Comparison of ENCODE assay signal across 8 cellular contexts in genomic region chrX:47658301-47658683, GRCh38. TPM values are rescaled to one million over a fixed set of nuclear protein-coding genes. Genes with fewer than 3 reads are reported as not detected.
A peak's percentile ranks its signal among the peaks of the same experiment; 100 is the strongest.
DNase-seq lines count a peak whose midpoint lies in the region; ATAC-seq, FAIRE-seq and TF ChIP-seq lines count a peak whose summit lies in the region.

No MANE protein-coding gene starts in this region.

- H4K91ac ChIP-seq in H9 (ENCODE audit: insufficient read length, low read depth, low read length) = no peak overlapping the region

- H3K4me1 Mint-ChIP-seq in H9 (peaks cover 0 to 3% of the 10 kb centered on the region in 2 experiments; a peak in 1 of 4 replicates), activated B cell treated with CpG ODN at 0.5 μM for 24 hours (peaks cover 18% of the 10 kb centered on the region), glutamatergic neuron (ENCODE audit: low read depth, unreplicated experiment) (no peaks in the 10 kb centered on the region)

- no CpG with 5 or more reads among the region's 13 CpGs for WGBS in H9 (ENCODE audit: extremely low coverage, insufficient read length, low lambda C conversion rate)

- no peak overlapping the region for H2BK120ac ChIP-seq in H9 (ENCODE audit: low read depth, low read length, poor library complexity, severe bottlenecking)

- TF ChIP-seq CTCF in H9 (conservative IDR thresholded peaks at IDR 0.05) (no peak), activated B cell treated with CpG ODN at 0.5 μM for 24 hours (IDR thresholded peaks at IDR 0.05) (no peak), glutamatergic neuron (IDR thresholded peaks at IDR 0.05; ENCODE audit: partially characterized antibody, unreplicated experiment) (no peak)

- H2BK15ac ChIP-seq in H9 (ENCODE audit: low read depth, low read length) = no peak overlapping the region

- H2AFZ ChIP-seq in H9 (ENCODE audit: low read length) = no peak overlapping the region

- H3K4me3 ChIP-seq in skeletal muscle tissue (ENCODE audit: low read length in 3 of 3) = peak overlapping the region; percentile 88 to 91 (median 89)

- H2BK12ac ChIP-seq in H9 (ENCODE audit: insufficient read length, low read depth, low read length) = no peak overlapping the region

- H3K23ac ChIP-seq in H9 (ENCODE audit: insufficient read length, low read depth, low read length) = no peak overlapping the region

- H3T11ph ChIP-seq in H9 (ENCODE audit: low read length) = no peak overlapping the region

- H3K9ac ChIP-seq in H9 (ENCODE audit: extremely low read depth, insufficient read length, low read length) = peak overlapping the region; percentile 78
- H3K9ac ChIP-seq in skeletal muscle tissue (ENCODE audit: low read depth in 1 of 3, low read length in 3 of 3) = peak overlapping the region; percentile 88 to 92 (median 90)

- no peaks in the 10 kb centered on the region for H3K79me2 ChIP-seq in H9 (ENCODE audit: insufficient read depth, low read length)

- no peak overlapping the region for H3K56ac ChIP-seq in H9 (ENCODE audit: insufficient read length, low read depth, low read length)

- no peak for DNase-seq in H9
- no peak for DNase-seq in activated B cell treated with CpG ODN at 0.5 μM for 24 hours
- DNase-seq in glutamatergic neuron = no peak
- DNase-seq in HTR-8/SVneo (ENCODE audit: insufficient read length, low spot score) = no peak
- DNase-seq in hippocampal formation (lab: John Stamatoyannopoulos, UW) = no peak

- H3K4me2 ChIP-seq in H9 (ENCODE audit: insufficient read depth, insufficient read length, low read length) = peak overlapping the region; percentile 46

- H3K4me1 ChIP-seq in H9 (ENCODE audit: insufficient read depth, low read length) (no peaks in the 10 kb centered on the region), skeletal muscle tissue (ENCODE audit: control insufficient read depth in 3 of 3, insufficient read depth in 3 of 3, low read length in 3 of 3) (peaks cover 0 to 5% (median 0%) of the 10 kb centered on the region in 3 donors)

- no peak overlapping the region for H2AK5ac ChIP-seq in H9 (ENCODE audit: insufficient read length, low read length)

- H3K27me3 ChIP-seq in H9 (ENCODE audit: insufficient read depth, low read length) (no peaks in the 10 kb centered on the region), skeletal muscle tissue (ENCODE audit: control insufficient read depth in 3 of 3, insufficient read depth in 3 of 3, low read length in 3 of 3) (no peaks in the 10 kb centered on the region)

- no peak overlapping the region for H3K14ac ChIP-seq in H9 (ENCODE audit: insufficient read depth, low read length)

- no peak overlapping the region for H3K4ac ChIP-seq in H9 (ENCODE audit: low read depth, low read length)

- no peak overlapping the region for H2BK5ac ChIP-seq in H9 (ENCODE audit: insufficient read length, low read length)

- H3K36me3 Mint-ChIP-seq in H9 (ENCODE audit: insufficient read depth in 1 of 3, low read depth in 3 of 3) (peaks cover 17 to 39% (median 33%) of the 10 kb centered on the region in 3 experiments), activated B cell treated with CpG ODN at 0.5 μM for 24 hours (ENCODE audit: low read depth) (peaks cover 44% of the 10 kb centered on the region), glutamatergic neuron (ENCODE audit: unreplicated experiment) (no peaks in the 10 kb centered on the region)

- peaks cover 15 to 20% (median 19%) of the 10 kb centered on the region in 3 donors for H3K36me3 ChIP-seq in skeletal muscle tissue (ENCODE audit: control insufficient read depth in 3 of 3, insufficient read depth in 3 of 3, low read length in 3 of 3)

- H3K23me2 ChIP-seq in H9 (ENCODE audit: insufficient read length, low read depth, low read length, poor library complexity, severe bottlenecking) = no peaks in the 10 kb centered on the region

- no peak overlapping the region for H4K8ac ChIP-seq in H9 (replicated peaks; ENCODE audit: insufficient read length, low read depth, low read length)

- CTCF ChIA-PET in activated B cell treated with CpG ODN at 0.5 μM for 24 hours (lab: Charles Lee) = no interaction called here

- no peak overlapping the region for H2BK20ac ChIP-seq in H9 (ENCODE audit: low read depth, low read length, poor library complexity, severe bottlenecking)

- H3K79me1 ChIP-seq in H9 (ENCODE audit: insufficient read depth, low read depth, low read length, poor library complexity, severe bottlenecking) = no peaks in the 10 kb centered on the region

- H3K27ac Mint-ChIP-seq in H9 (peak overlapping the region in 2 of 3 experiments; percentile 99 to 100; a peak in 4 of 7 replicates), activated B cell treated with CpG ODN at 0.5 μM for 24 hours (peak overlapping the region; percentile 99), glutamatergic neuron (ENCODE audit: unreplicated experiment) (peak overlapping the region; percentile 86)

- no peak overlapping the region for H4K5ac ChIP-seq in H9 (ENCODE audit: insufficient read length, low read depth, low read length)

- H3K4me3 Mint-ChIP-seq in H9 (peak overlapping the region; percentile 87 to 89), activated B cell treated with CpG ODN at 0.5 μM for 24 hours (peak overlapping the region; percentile 91), glutamatergic neuron (ENCODE audit: unreplicated experiment) (peak overlapping the region; percentile 87)

- intact Hi-C loops in activated B cell treated with CpG ODN at 0.5 μM for 24 hours (cut with micrococcal nuclease) = loop anchor here (1.0 to 10.0 kb wide), 12 partner anchors 8 to 1537 kb away; partner anchors contain the start of genes ARAF, EBP, ELK1 and HDAC6

- H4K20me1 ChIP-seq in H9 (ENCODE audit: control insufficient read depth, insufficient read depth, insufficient read length) = no peaks in the 10 kb centered on the region

- H3K27me3 Mint-ChIP-seq in H9 (ENCODE audit: low read depth) (peaks cover 9% of the 10 kb centered on the region), activated B cell treated with CpG ODN at 0.5 μM for 24 hours (no peaks in the 10 kb centered on the region), glutamatergic neuron (ENCODE audit: unreplicated experiment) (no peaks in the 10 kb centered on the region)

- H3K9me3 ChIP-seq in H9 (ENCODE audit: control insufficient read depth, low read depth, low read length) = peaks cover 5% of the 10 kb centered on the region
- no peaks in the 10 kb centered on the region for H3K9me3 ChIP-seq in skeletal muscle tissue (ENCODE audit: control insufficient read depth in 3 of 3, low read length in 3 of 3)

- POLR2A ChIA-PET in activated B cell treated with CpG ODN at 0.5 μM for 24 hours (lab: Charles Lee) = interaction anchor here (0.8 kb wide), 1 partner anchor 8 kb away, joined by 9 read pairs; the partner anchor contains the start of gene ELK1

- H3K18ac ChIP-seq in H9 (ENCODE audit: insufficient read length, low read depth, low read length) = peak overlapping the region; percentile 41

- FAIRE-seq in HTR-8/SVneo (lab: Jason Lieb, UNC) = no peak

- no peak overlapping the region for H3K27ac ChIP-seq in H9 (ENCODE audit: insufficient read length, low read depth, low read length)
- H3K27ac ChIP-seq in skeletal muscle tissue (ENCODE audit: low read depth, low read length) = peak overlapping the region; percentile 96

- peaks cover 78 to 79% of the 10 kb centered on the region in 2 experiments for H3K9me3 Mint-ChIP-seq in H9
- H3K9me3 Mint-ChIP-seq in activated B cell treated with CpG ODN at 0.5 μM for 24 hours = no peaks in the 10 kb centered on the region
- peaks cover 3% of the 10 kb centered on the region for H3K9me3 Mint-ChIP-seq in glutamatergic neuron (ENCODE audit: unreplicated experiment)

- ATAC-seq in activated B cell treated with CpG ODN at 0.5 μM for 24 hours (ENCODE audit: low read depth) = no peak
- ATAC-seq in HG03045 (IDR thresholded peaks at IDR 0.05; ENCODE audit: unreplicated experiment) = no peak
- no peak for ATAC-seq in HG03280 (IDR thresholded peaks at IDR 0.05; ENCODE audit: unreplicated experiment)

RNA-seq across cellular contexts. Expression of gene UXT, which starts 0.7 kb away (rescaled TPM):
- total RNA-seq in H9 (2021) (83.0 and 95.1 TPM in 2 replicates), activated B cell treated with CpG ODN at 0.5 μM for 24 hours (184 and 201 TPM in 2 replicates), glutamatergic neuron (ENCODE audit: unreplicated experiment) (64.3 TPM), skeletal muscle tissue (86.6 TPM)

RNA-seq across cellular contexts. Expression of gene ELK1, which starts 7.9 kb away (rescaled TPM):
- total RNA-seq in H9 (2021) = 49.2 and 49.8 TPM in 2 replicates
- 26.5 and 31.8 TPM in 2 replicates for total RNA-seq in activated B cell treated with CpG ODN at 0.5 μM for 24 hours
- total RNA-seq in glutamatergic neuron (ENCODE audit: unreplicated experiment) = 11.9 TPM
- 7.3 TPM for total RNA-seq in skeletal muscle tissue

RNA-seq across cellular contexts. Expression of gene CFP, which starts 28.6 kb away (rescaled TPM):
- total RNA-seq in H9 (2021) (2.3 and 2.8 TPM in 2 replicates), activated B cell treated with CpG ODN at 0.5 μM for 24 hours (0.42 and 0.91 TPM in 2 replicates), glutamatergic neuron (ENCODE audit: unreplicated experiment) (0.49 TPM), skeletal muscle tissue (3.7 TPM)

RNA-seq across cellular contexts. Expression of gene SYN1, which starts 38.6 kb away (rescaled TPM):
- total RNA-seq in H9 (2021) (11.7 TPM in 2 replicates), activated B cell treated with CpG ODN at 0.5 μM for 24 hours (not detected in 2 replicates), glutamatergic neuron (ENCODE audit: unreplicated experiment) (34.2 TPM), skeletal muscle tissue (not detected)
